Comparison of ENCODE assay signal across 20 cellular contexts in genomic region chr4:27057662-27058061, GRCh38.
"Had no signal": no experiment of that assay in that cellular context is flagged by ENCODE, and none has a peak within 500 bp of the region (broad histone marks: within the 10 kb centered on the region; RNA-seq: fewer than 3 reads in every experiment).

No MANE protein-coding gene starts in this region.

- H3K4me1 ChIP-seq: esophagus squamous epithelium, gastrocnemius medialis, left ventricle myocardium inferior, sigmoid colon, upper lobe of left lung had no signal

- H3K27ac ChIP-seq: esophagus squamous epithelium, gastrocnemius medialis, left ventricle myocardium inferior, sigmoid colon, upper lobe of left lung had no signal

- H3K27me3 ChIP-seq: gastrocnemius medialis, sigmoid colon, upper lobe of left lung had no signal

- H3K36me3 ChIP-seq: esophagus squamous epithelium, gastrocnemius medialis, left ventricle myocardium inferior, sigmoid colon, upper lobe of left lung had no signal

- DNase-seq: activated CD4-positive, alpha-beta T cell treated with anti-CD3 and anti-CD28 coated beads, Interleukin-2, amount 50 U/mL, for 4 hours; activated CD8-positive, alpha-beta memory T cell treated with anti-CD3 and anti-CD28 coated beads, Interleukin-2, amount 50 U/mL, for 48 hours; activated naive CD4-positive, alpha-beta T cell treated with anti-CD3 and anti-CD28 coated beads for 36 hours; activated naive CD8-positive, alpha-beta T cell treated with anti-CD3 and anti-CD28 coated beads, Interleukin-2, amount 10 ng/mL, durations not matched to agents 7 days and 5 days; activated T-cell treated with anti-CD3 and anti-CD28 coated beads, Interleukin-2, amount 50 U/mL, for 4 hours; amygdala; cortex of kidney; endodermal cell; esophagus squamous epithelium; gastrocnemius medialis; head of caudate nucleus; hypothalamus; left ventricle myocardium inferior; natural killer cell; retina; sigmoid colon; stimulated activated CD4-positive, alpha-beta T cell treated with anti-CD3 and anti-CD28 coated beads, Interleukin-4, amount 100 ng/mL, for 24 hours; stimulated activated naive CD4-positive, alpha-beta T cell treated with Interleukin-2 at 50 U/mL for 16 hours; T-helper 9 cell; upper lobe of left lung had no signal

- H3K9me3 ChIP-seq: esophagus squamous epithelium, gastrocnemius medialis, left ventricle myocardium inferior, sigmoid colon, upper lobe of left lung had no signal

- H3K4me3 ChIP-seq: esophagus squamous epithelium, gastrocnemius medialis, left ventricle myocardium inferior, sigmoid colon, upper lobe of left lung had no signal
